Comparison of ENCODE assay signal across 8 cellular contexts in the genomic region with DNA sequence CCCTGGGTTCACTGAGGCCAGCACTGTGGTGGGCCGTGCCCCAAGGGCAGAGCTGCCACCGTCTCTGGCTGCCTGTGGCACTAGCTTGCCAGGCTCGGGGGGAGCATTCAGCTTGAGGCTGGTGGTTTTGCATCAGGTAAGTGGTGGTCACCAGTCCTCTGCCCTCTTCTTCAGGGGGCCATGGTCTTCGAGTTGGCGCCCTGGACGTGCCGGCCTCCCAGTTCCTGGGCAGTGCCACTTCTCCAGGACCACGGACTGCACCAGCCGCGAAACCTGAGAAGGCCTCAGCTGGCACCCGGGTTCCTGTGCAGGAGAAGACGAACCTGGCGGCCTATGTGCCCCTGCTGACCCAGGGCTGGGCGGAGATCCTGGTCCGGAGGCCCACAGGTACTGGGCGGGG. TPM values are rescaled to one million over a fixed set of nuclear protein-coding genes. Genes with fewer than 3 reads are reported as not detected.
"Had no signal": no experiment of that assay in that cellular context is flagged by ENCODE, and none has a peak within 500 bp of the region (broad histone marks: within the 10 kb centered on the region; RNA-seq: fewer than 3 reads in every experiment).

No MANE protein-coding gene starts in this region.

- H3K4me2 ChIP-seq: KMS-11 had no signal

- H3K9ac ChIP-seq: KMS-11 had no signal

- ATAC-seq: HepG2, K562 had no signal

- DNase-seq: IMR-90, KBM-7, KG1 had no signal

- H3K4me3 ChIP-seq: K562 had no signal

- H3K27ac ChIP-seq: HL-60, KMS-11 had no signal

RNA-seq across cellular contexts. Expression of gene NHERF2, which starts 53.3 kb away (rescaled TPM):
- polyA plus RNA-seq: IgD-negative memory B cell had no signal
